Comparison of ENCODE assay signal across 25 cellular contexts in the genomic region with DNA sequence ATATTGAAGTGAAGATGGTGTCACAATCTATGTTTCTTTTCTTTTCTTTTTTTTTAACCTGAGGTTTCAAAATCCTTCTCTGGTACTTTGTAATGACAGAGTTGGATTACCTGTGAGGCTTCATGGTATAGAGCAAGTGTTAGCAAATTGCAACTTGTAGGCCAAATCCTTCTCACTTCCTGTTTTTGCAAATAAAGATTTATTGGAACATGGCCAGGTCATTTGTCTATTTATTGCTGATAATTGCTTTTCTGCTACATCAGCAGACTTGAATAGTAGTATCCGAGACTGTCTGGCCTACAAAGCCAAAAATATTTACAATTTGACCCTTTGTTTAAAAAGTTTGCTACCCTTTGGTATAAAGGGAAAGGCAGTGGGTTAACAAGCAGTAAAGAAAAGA.
"Had no signal": no experiment of that assay in that cellular context is flagged by ENCODE, and none has a peak within 500 bp of the region (broad histone marks: within the 10 kb centered on the region; RNA-seq: fewer than 3 reads in every experiment).

No MANE protein-coding gene starts in this region.

- ATAC-seq: body of pancreas; foreskin keratinocyte; heart left ventricle; left colon; sciatic nerve; stimulated activated naive CD8-positive, alpha-beta T cell treated with anti-CD3 and anti-CD28 coated beads, Interleukin-15, Interleukin-2, amounts not matched to agents 100 U/mL and 50 U/mL, for 24 hours had no signal

- DNase-seq: activated CD4-positive, alpha-beta memory T cell treated with anti-CD3 and anti-CD28 coated beads, Interleukin-2, amount 10 ng/mL, durations not matched to agents 7 days and 5 days; activated CD4-positive, alpha-beta T cell treated with anti-CD3 and anti-CD28 coated beads, Interleukin-2, amount 10 ng/mL, durations not matched to agents 24 days and 14 days; activated CD4-positive, CD25-positive, alpha-beta regulatory T cell treated with anti-CD3 and anti-CD28 coated beads, Interleukin-2, amount 50 U/mL, for 72 hours; activated T-cell treated with anti-CD3 and anti-CD28 coated beads, Interleukin-2, amount 50 U/mL, for 48 hours; adrenal gland; aorta; body of pancreas; dermis blood vessel endothelial cell; effector CD4-positive, alpha-beta T cell; foreskin keratinocyte; heart left ventricle; hypothalamus; immature natural killer cell; kidney; left colon; mammary epithelial cell; stimulated activated CD4-positive, alpha-beta T cell treated with anti-CD3 and anti-CD28 coated beads, Interleukin-12 subunit alpha, Interleukin-12 subunit beta, amount 100 ng/mL, for 4 hours; stimulated activated CD4-positive, alpha-beta T cell treated with anti-CD3 and anti-CD28 coated beads, Interleukin-4, amount 100 ng/mL, for 1 hour; stimulated activated naive CD8-positive, alpha-beta T cell treated with anti-CD3 and anti-CD28 coated beads, Interleukin-15, Interleukin-2, amounts not matched to agents 100 U/mL and 50 U/mL, for 24 hours; testis; transverse colon had no signal

- H3K4me1 ChIP-seq: body of pancreas, esophagus muscularis mucosa, foreskin keratinocyte, heart left ventricle, testis, transverse colon had no signal

- H3K9me3 ChIP-seq: adrenal gland, body of pancreas, esophagus muscularis mucosa, heart left ventricle, neutrophil, testis, transverse colon had no signal

- H3K4me3 ChIP-seq: adrenal gland, body of pancreas, esophagus muscularis mucosa, heart left ventricle, skin epidermis, testis, transverse colon had no signal

- H3K27ac ChIP-seq: adrenal gland, body of pancreas, esophagus muscularis mucosa, foreskin keratinocyte, heart left ventricle, neutrophil, skin epidermis, testis, transverse colon had no signal

- H3K27me3 ChIP-seq: adrenal gland, body of pancreas, esophagus muscularis mucosa, foreskin keratinocyte, heart left ventricle, neutrophil, testis, transverse colon had no signal

- H3K36me3 ChIP-seq: adrenal gland, esophagus muscularis mucosa, heart left ventricle, neutrophil, transverse colon had no signal
